ENCODE assay signal across 9 cellular contexts in genomic region chr17:44362479-44362963, GRCh38. TPM values are rescaled to one million over a fixed set of nuclear protein-coding genes. Genes with fewer than 3 reads are reported as not detected.
DNase-seq lines count a peak whose midpoint lies in the region; ATAC-seq and TF ChIP-seq lines count a peak whose summit lies in the region.
"Had no signal": no experiment of that assay in that cellular context is flagged by ENCODE, and none has a peak within 500 bp of the region (broad histone marks: within the 10 kb centered on the region; RNA-seq: fewer than 3 reads in every experiment).

No MANE protein-coding gene starts in this region.

- no peak overlapping the region for H2BK120ac ChIP-seq in mesenchymal stem cell (ENCODE audit: low read depth, low read length)

- peak overlapping the region; percentile 21 to 66 for H2BK12ac ChIP-seq in mesenchymal stem cell (ENCODE audit: low read length in 2 of 2)

- intact Hi-C loops in Right ventricle myocardium superior (cut with DNase I) (no loop called here), mammary epithelial cell (cut with micrococcal nuclease) (no loop called here), aorta (cut with DNase I) (no loop called here)

- H3K36me3 ChIP-seq in cardiac muscle cell, result no peaks in the 10 kb centered on the region
- H3K36me3 ChIP-seq in mammary epithelial cell (ENCODE audit: insufficient read depth, low read length), result no peaks in the 10 kb centered on the region
- peaks cover 0 to 13% of the 10 kb centered on the region in 2 experiments for H3K36me3 ChIP-seq in mesenchymal stem cell (ENCODE audit: control insufficient read depth in 1 of 2, insufficient read depth in 2 of 2, low read depth in 1 of 2, low read length in 2 of 2)
- H3K36me3 ChIP-seq in aorta (ENCODE audit: control insufficient read depth in 1 of 2, insufficient read depth in 2 of 2, low read length in 1 of 2), result no peaks in the 10 kb centered on the region

- H3K27ac ChIP-seq in cardiac muscle cell (no peak overlapping the region), mammary epithelial cell (ENCODE audit: insufficient read depth, low read depth, low read length) (no peak overlapping the region), mesenchymal stem cell (ENCODE audit: low read length, poor library complexity, severe bottlenecking) (no peak overlapping the region), aorta (ENCODE audit: low read depth in 1 of 2, low read length in 2 of 2) (no peak overlapping the region)

- CTCF ChIA-PET in mammary epithelial cell (lab: Charles Lee; ENCODE audit: low non-redundant PET), result no interaction called here

- no peaks in the 10 kb centered on the region for H4K20me1 ChIP-seq in mammary epithelial cell (ENCODE audit: insufficient read depth, low read length)

- ATAC-seq in Right ventricle myocardium superior (ENCODE audit: poor library complexity) (no peak), aorta (ENCODE audit: low FRiP score) (peak; percentile 9)

- no peak overlapping the region for H4K8ac ChIP-seq in mesenchymal stem cell (ENCODE audit: low read length)

- H3K79me2 ChIP-seq in mammary epithelial cell (ENCODE audit: insufficient read depth, low read length), result no peaks in the 10 kb centered on the region

- no TSS peak for BruUV-seq in mammary epithelial cell (replicated peaks; lab: Mats Ljungman, UMichigan)

- H3K14ac ChIP-seq in mesenchymal stem cell (ENCODE audit: low read length in 2 of 2), result peak overlapping the region in 1 of 2 experiments; percentile 51

- no peak overlapping the region for H2BK5ac ChIP-seq in mesenchymal stem cell (ENCODE audit: low read depth, low read length, poor library complexity, severe bottlenecking)

- WGBS in mammary epithelial cell (ENCODE audit: low coverage, missing lambda C conversion rate), result 38% methylated on average over 2 of the region's 11 CpGs
- 14% methylated on average over 3 of the region's 11 CpGs for WGBS in mesenchymal stem cell
- 26 to 27% methylated on average over 10 to 11 of the region's 11 CpGs for WGBS in aorta, 2 donors

- H3K4me1 ChIP-seq in cardiac muscle cell (ENCODE audit: low read depth) (peaks cover 30% of the 10 kb centered on the region), mammary epithelial cell (ENCODE audit: insufficient read depth, low read length) (no peaks in the 10 kb centered on the region), mesenchymal stem cell (ENCODE audit: control insufficient read depth, insufficient read depth, low read depth, low read length) (peaks cover 40% of the 10 kb centered on the region), aorta (ENCODE audit: control insufficient read depth in 1 of 2, insufficient read depth in 2 of 2, low read length in 2 of 2) (no peaks in the 10 kb centered on the region)

- H3K9me3 ChIP-seq in cardiac muscle cell (ENCODE audit: low read depth), result no peaks in the 10 kb centered on the region
- no peaks in the 10 kb centered on the region for H3K9me3 ChIP-seq in mammary epithelial cell (replicated peaks; ENCODE audit: insufficient read depth, low read length)
- H3K9me3 ChIP-seq in mesenchymal stem cell (ENCODE audit: control insufficient read depth, low read length), result no peaks in the 10 kb centered on the region
- H3K9me3 ChIP-seq in aorta (ENCODE audit: control insufficient read depth, low read length), result no peaks in the 10 kb centered on the region

- TF ChIP-seq CTCF in cardiac muscle cell (IDR thresholded peaks at IDR 0.05; ENCODE audit: low read depth, low read length) (no peak), mammary epithelial cell (conservative IDR thresholded peaks at IDR 0.05 in 1 of 2, IDR thresholded peaks at IDR 0.05 in 1 of 2; ENCODE audit: extremely low read depth in 1 of 2, insufficient read depth in 1 of 2, low read depth in 1 of 2, low read length in 2 of 2) (no peak)

- H3K79me1 ChIP-seq in mesenchymal stem cell (replicated peaks; ENCODE audit: low read length, poor library complexity, severe bottlenecking), result peaks cover 39% of the 10 kb centered on the region

- H3K27me3 ChIP-seq in cardiac muscle cell (peaks cover 21% of the 10 kb centered on the region), mammary epithelial cell (ENCODE audit: insufficient read depth, low read length) (no peaks in the 10 kb centered on the region), mesenchymal stem cell (ENCODE audit: control insufficient read depth in 1 of 2, insufficient read depth in 1 of 2, low read length in 2 of 2) (peaks cover 21 to 26% of the 10 kb centered on the region in 2 experiments), aorta (ENCODE audit: control insufficient read depth in 1 of 2, insufficient read depth in 2 of 2, low read length in 1 of 2) (no peaks in the 10 kb centered on the region)

- H3K23ac ChIP-seq in mesenchymal stem cell (ENCODE audit: low read length in 2 of 2), result peak overlapping the region in 1 of 2 experiments; percentile 64

- H3K4me2 ChIP-seq in mammary epithelial cell (ENCODE audit: insufficient read depth, low read depth, low read length) (peak overlapping the region; percentile 100), mesenchymal stem cell (ENCODE audit: low read length, poor library complexity, severe bottlenecking) (peak overlapping the region; percentile 85)

- H3K18ac ChIP-seq in mesenchymal stem cell (ENCODE audit: low read depth in 1 of 2, low read length in 2 of 2), result peak overlapping the region in 1 of 2 experiments; percentile 60

- dilution Hi-C loops in mammary epithelial cell (cut with HindIII; ENCODE audit: low sequenced_read_pairs), result no loop called here

- H3K4me3 ChIP-seq in cardiac muscle cell (peak overlapping the region; percentile 84), mammary epithelial cell (replicated peaks in 1 of 3; ENCODE audit: insufficient read depth in 1 of 3, low read depth in 2 of 3, low read length in 3 of 3) (peak overlapping the region in 2 of 3 experiments; percentile 58 to 83), mesenchymal stem cell (ENCODE audit: insufficient read depth in 1 of 2, low read depth in 1 of 2, low read length in 2 of 2) (peak overlapping the region; percentile 80 to 84), aorta (ENCODE audit: low read length in 2 of 2) (no peak overlapping the region)

- H3K9ac ChIP-seq in mammary epithelial cell (ENCODE audit: insufficient read depth, low read length) (no peak overlapping the region), mesenchymal stem cell (ENCODE audit: low read length) (peak overlapping the region; percentile 79)

- H2AFZ ChIP-seq in mammary epithelial cell (ENCODE audit: low read depth, low read length) (no peak overlapping the region), mesenchymal stem cell (ENCODE audit: low read depth, low read length) (no peak overlapping the region)

- peak overlapping the region; percentile 10 for H4K91ac ChIP-seq in mesenchymal stem cell (ENCODE audit: low read length)

- H2AK5ac ChIP-seq in mesenchymal stem cell (ENCODE audit: low read length, severe bottlenecking), result peak overlapping the region; percentile 8

- in situ Hi-C loops in mammary epithelial cell (cut with MboI; ENCODE audit: low sequenced_read_pairs in 2 of 2), result no loop called here

- no peak overlapping the region for H2BK15ac ChIP-seq in mesenchymal stem cell (ENCODE audit: low read depth, poor library complexity, severe bottlenecking)

- DNase-seq in cardiac muscle cell (ENCODE audit: low read depth in 1 of 2, low spot score in 1 of 2) (no peak), Right ventricle myocardium superior (no peak), mammary epithelial cell (no peak), mesenchymal stem cell (no peak), aorta (peak in 1 of 2 donors; percentile 36), HPDE6-E6E7 (ENCODE audit: extremely low spot score) (no peak), DMS79 (lab: John Stamatoyannopoulos, UW) (no peak)
- DNase-seq in stimulated activated CD4-positive, alpha-beta T cell treated with anti-CD3 and anti-CD28 coated beads, Interleukin-15, amount 100 ng/mL, for 24 hours, result no peak
- DNase-seq: activated T-cell treated with anti-CD3 and anti-CD28 coated beads, Interleukin-2, amount 50 U/mL, for 1 hour had no signal

- H3K4ac ChIP-seq in mesenchymal stem cell (ENCODE audit: low read depth in 1 of 2, low read length in 2 of 2), result no peak overlapping the region

RNA-seq across cellular contexts. Expression of gene FAM171A2, which starts 1.1 kb away (rescaled TPM):
- total RNA-seq in cardiac muscle cell (45.1 and 49.5 TPM in 2 replicates), Right ventricle myocardium superior (0.62 TPM), mammary epithelial cell (1 to 10 TPM; 2.0 to 4.0 TPM), aorta (1 to 10 TPM in 1 of 2 donors, under 1 TPM in 1; 0.45 to 2.0 TPM)
- polyA plus RNA-seq in cardiac muscle cell (38.6 and 43.2 TPM in 2 replicates), mammary epithelial cell (0.59 TPM), aorta (under 1 TPM in 1 of 2 donors, not detected in 1; 0.05 TPM)
- 0.62 TPM for polyA minus RNA-seq in mammary epithelial cell
- 5.8 TPM for polyA plus RNA-seq in mesenchymal stem cell (2013, experiment 1 of 2)
- polyA plus RNA-seq in mesenchymal stem cell (2013, experiment 2 of 2), result 5.3 TPM

RNA-seq across cellular contexts. Expression of gene GRN, which starts 17.4 kb away (rescaled TPM):
- total RNA-seq in cardiac muscle cell (274 and 275 TPM in 2 replicates), Right ventricle myocardium superior (135 TPM), mammary epithelial cell (100 to 1,000 TPM; 288 to 394 TPM), aorta (100 to 1,000 TPM; 162 to 248 TPM)
- polyA plus RNA-seq in cardiac muscle cell (353 and 377 TPM in 2 replicates), mammary epithelial cell (369 TPM), aorta (100 to 1,000 TPM; 125 to 145 TPM)
- polyA minus RNA-seq in mammary epithelial cell, result 293 TPM
- 475 TPM for polyA plus RNA-seq in mesenchymal stem cell (2013, experiment 1 of 2)
- 458 TPM for polyA plus RNA-seq in mesenchymal stem cell (2013, experiment 2 of 2)

RNA-seq across cellular contexts. Expression of gene ITGA2B, which starts 26.9 kb away (rescaled TPM):
- total RNA-seq in cardiac muscle cell (2.0 and 11.0 TPM in 2 replicates), Right ventricle myocardium superior (0.62 TPM), mammary epithelial cell (1 to 10 TPM in 1 of 2 donors, under 1 TPM in 1; 0.17 to 1.3 TPM), aorta (1 to 10 TPM; 3.3 to 3.4 TPM)
- polyA plus RNA-seq in cardiac muscle cell (0.56 and 6.7 TPM in 2 replicates), mammary epithelial cell (0.32 TPM), aorta (1 to 10 TPM in 1 of 2 donors, under 1 TPM in 1; 0.38 to 1.2 TPM)
- not detected for polyA minus RNA-seq in mammary epithelial cell
- polyA plus RNA-seq in mesenchymal stem cell (2013, experiment 1 of 2), result 0.10 TPM
- polyA plus RNA-seq in mesenchymal stem cell (2013, experiment 2 of 2), result 0.14 TPM

RNA-seq across cellular contexts. Expression of gene SLC25A39, which starts 37.9 kb away (rescaled TPM):
- 228 and 243 TPM in 2 replicates for total RNA-seq in cardiac muscle cell
- polyA plus RNA-seq in cardiac muscle cell, result 252 and 284 TPM in 2 replicates
- 45.0 TPM for total RNA-seq in Right ventricle myocardium superior
- 100 to 1,000 TPM; 116 to 169 TPM for total RNA-seq in mammary epithelial cell
- polyA plus RNA-seq in mammary epithelial cell, result 176 TPM
- 171 TPM for polyA minus RNA-seq in mammary epithelial cell
- polyA plus RNA-seq in mesenchymal stem cell (2013, experiment 1 of 2), result 67.0 TPM
- 68.4 TPM for polyA plus RNA-seq in mesenchymal stem cell (2013, experiment 2 of 2)
- 10 to 100 TPM; 50.2 to 61.5 TPM for total RNA-seq in aorta
- polyA plus RNA-seq in aorta, result 100 to 1,000 TPM in 1 of 2 donors, 10 to 100 TPM in 1; 54.6 to 107 TPM

RNA-seq across cellular contexts. Expression of gene RUNDC3A, which starts 54.1 kb away (rescaled TPM):
- total RNA-seq in cardiac muscle cell, result 2.3 and 5.8 TPM in 2 replicates
- polyA plus RNA-seq in cardiac muscle cell, result 0.99 and 1.9 TPM in 2 replicates
- total RNA-seq in Right ventricle myocardium superior, result 0.22 TPM
- 1 to 10 TPM; 1.3 TPM for total RNA-seq in mammary epithelial cell
- polyA plus RNA-seq in mammary epithelial cell, result 1.2 TPM
- not detected for polyA minus RNA-seq in mammary epithelial cell
- polyA plus RNA-seq in mesenchymal stem cell (2013, experiment 1 of 2), result 0.12 TPM
- polyA plus RNA-seq in mesenchymal stem cell (2013, experiment 2 of 2), result 0.10 TPM
- under 1 TPM in 1 of 2 donors, not detected in 1; 0.75 TPM for total RNA-seq in aorta
- polyA plus RNA-seq in aorta, result under 1 TPM; 0.26 to 0.50 TPM

Comparison
In these comparisons a context has a peak if more than half of its experiments do, and no peak if none do; other contexts are left out.
1. H3K4me3 ChIP-seq: peak in cardiac muscle cell (single experiment), mammary epithelial cell (2 of 3) and mesenchymal stem cell (2 of 2); none in aorta (0 of 2).